9 cellular contexts compared by ENCODE assay signal in the genomic region with DNA sequence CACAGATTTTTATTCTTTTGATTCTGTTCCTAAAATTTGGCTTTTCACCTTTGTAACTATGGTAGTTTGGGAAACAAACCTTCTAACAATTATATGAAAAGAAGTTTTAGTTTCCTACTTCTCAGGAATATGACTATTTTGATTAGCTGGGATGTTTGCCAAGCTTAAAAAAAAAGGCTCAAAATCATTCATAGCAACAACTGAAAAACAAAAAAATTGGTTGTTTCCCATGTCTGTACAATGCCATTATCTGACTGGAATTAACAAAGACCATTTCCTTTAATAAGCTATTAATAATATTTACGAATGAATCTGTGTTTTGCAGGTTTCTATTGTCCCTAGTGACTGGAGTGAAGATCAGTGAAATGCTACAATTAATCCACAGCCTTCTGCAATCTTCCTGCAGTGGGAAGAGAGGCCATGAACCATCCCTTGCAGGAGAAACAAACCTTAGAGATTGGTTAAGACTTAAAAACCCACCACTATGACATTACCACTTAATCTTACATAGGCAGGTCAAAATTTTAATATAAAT. TPM values are rescaled to one million over a fixed set of nuclear protein-coding genes. Genes with fewer than 3 reads are reported as not detected.
DNase-seq lines count a peak whose midpoint lies in the region; ATAC-seq, FAIRE-seq and TF ChIP-seq lines count a peak whose summit lies in the region.
"Had no signal": no experiment of that assay in that cellular context is flagged by ENCODE, and none has a peak within 500 bp of the region (broad histone marks: within the 10 kb centered on the region; RNA-seq: fewer than 3 reads in every experiment).

No MANE protein-coding gene starts in this region.

- BruUV-seq in Caco-2 (replicated peaks; lab: Mats Ljungman, UMichigan), result no TSS peak

- peaks cover 23% of the 10 kb centered on the region for H3K4me1 Mint-ChIP-seq in Caco-2 (ENCODE audit: low read depth, unreplicated experiment)

- CTCF ChIA-PET in Caco-2 (lab: Charles Lee), result no interaction called here

- H3K4me3 Mint-ChIP-seq in Caco-2 (ENCODE audit: unreplicated experiment), result no peak overlapping the region

- TF ChIP-seq POLR2A in sigmoid colon (IDR thresholded peaks at IDR 0.05), result no peak

- H3K36me3 ChIP-seq in sigmoid colon, result no peaks in the 10 kb centered on the region
- no peaks in the 10 kb centered on the region for H3K36me3 ChIP-seq in Caco-2 (ENCODE audit: control insufficient read depth, insufficient read depth, low read length)

- TF ChIP-seq CTCF in fibroblast of mammary gland (conservative IDR thresholded peaks at IDR 0.05; ENCODE audit: control insufficient read depth, insufficient read depth, low read depth, low read length) (no peak), sigmoid colon (IDR thresholded peaks at IDR 0.05) (no peak), Caco-2 (IDR thresholded peaks at IDR 0.05; ENCODE audit: insufficient read depth in 1 of 2, low read depth in 1 of 2, low read length in 1 of 2, severe bottlenecking in 1 of 2, unreplicated experiment in 1 of 2) (no peak)

- FAIRE-seq in GM19239 (lab: Jason Lieb, UNC), result peak; percentile 23

- H3K27me3 Mint-ChIP-seq in Caco-2 (ENCODE audit: insufficient read depth, unreplicated experiment), result no peaks in the 10 kb centered on the region

- peaks cover 39% of the 10 kb centered on the region for H3K36me3 Mint-ChIP-seq in Caco-2 (ENCODE audit: insufficient read depth, unreplicated experiment)

- POLR2A ChIA-PET in Caco-2 (lab: Charles Lee), result no interaction called here

- no peak for TF ChIP-seq EP300 in sigmoid colon (IDR thresholded peaks at IDR 0.05)

- intact Hi-C loops in sigmoid colon (cut with DNase I) (loop anchor here (10.0 kb wide), 1 partner anchor 796 kb away; the partner anchor contains the start of gene POLM), Caco-2 (cut with micrococcal nuclease; ENCODE audit: unreplicated experiment) (loop anchor here (10.0 kb wide), 1 partner anchor 104 kb away; no protein-coding TSS in a partner anchor)

- no peaks in the 10 kb centered on the region for H3K27me3 ChIP-seq in sigmoid colon
- H3K27me3 ChIP-seq in Caco-2 (replicated peaks; ENCODE audit: control insufficient read depth, insufficient read depth, low read length), result no peaks in the 10 kb centered on the region

- 51 to 69% methylated on average over 1 of the region's 1 CpG for WGBS in sigmoid colon, 2 donors

- H3K9me3 Mint-ChIP-seq in Caco-2 (ENCODE audit: unreplicated experiment), result no peaks in the 10 kb centered on the region

- H3K9me3 ChIP-seq in sigmoid colon (no peaks in the 10 kb centered on the region), Caco-2 (no peaks in the 10 kb centered on the region)

- DNase-seq in GM19239 (ENCODE audit: insufficient read length, low spot score) (no peak), fibroblast of mammary gland (ENCODE audit: low read depth) (no peak), sigmoid colon (no peak), AG20443 (ENCODE audit: low spot score) (no peak), Caco-2 (no peak)
- DNase-seq in activated CD8-positive, alpha-beta memory T cell treated with anti-CD3 and anti-CD28 coated beads, Interleukin-2, amount 50 U/mL, for 48 hours, result no peak
- DNase-seq: aorta had no signal

- peak overlapping the region; percentile 4 to 100 (median 72) for H3K27ac ChIP-seq in sigmoid colon

- H3K4me1 ChIP-seq in sigmoid colon (peaks cover 0 to 83% (median 70%) of the 10 kb centered on the region in 4 donors), Caco-2 (peaks cover 26% of the 10 kb centered on the region)

- no peak overlapping the region for H3K27ac Mint-ChIP-seq in Caco-2 (ENCODE audit: unreplicated experiment)

- ATAC-seq in SK-N-SH treated with all-trans-retinoic acid at 6 μM for 48 hours (peak; percentile 27), HG03039 (IDR thresholded peaks at IDR 0.05; ENCODE audit: unreplicated experiment) (no peak)

- H3K4me3 ChIP-seq in fibroblast of mammary gland (ENCODE audit: control insufficient read depth, low read depth, low read length), result peak overlapping the region; percentile 76
- peak overlapping the region in 3 of 4 donors; percentile 11 to 93 (median 35) for H3K4me3 ChIP-seq in sigmoid colon
- no peak overlapping the region for H3K4me3 ChIP-seq in Caco-2 (ENCODE audit: low read depth, low read length)

TF ChIP-seq in SK-N-SH treated with all-trans-retinoic acid at 6 μM for 48 hours, 23 proteins besides CTCF, POLR2A, EP300 and RAD21:
- no peak for TF ChIP-seq BACH2 (CRISPR knock-in tag; IDR thresholded peaks at IDR 0.05; ENCODE audit: borderline replicate concordance)
- TF ChIP-seq, protein P1, sequence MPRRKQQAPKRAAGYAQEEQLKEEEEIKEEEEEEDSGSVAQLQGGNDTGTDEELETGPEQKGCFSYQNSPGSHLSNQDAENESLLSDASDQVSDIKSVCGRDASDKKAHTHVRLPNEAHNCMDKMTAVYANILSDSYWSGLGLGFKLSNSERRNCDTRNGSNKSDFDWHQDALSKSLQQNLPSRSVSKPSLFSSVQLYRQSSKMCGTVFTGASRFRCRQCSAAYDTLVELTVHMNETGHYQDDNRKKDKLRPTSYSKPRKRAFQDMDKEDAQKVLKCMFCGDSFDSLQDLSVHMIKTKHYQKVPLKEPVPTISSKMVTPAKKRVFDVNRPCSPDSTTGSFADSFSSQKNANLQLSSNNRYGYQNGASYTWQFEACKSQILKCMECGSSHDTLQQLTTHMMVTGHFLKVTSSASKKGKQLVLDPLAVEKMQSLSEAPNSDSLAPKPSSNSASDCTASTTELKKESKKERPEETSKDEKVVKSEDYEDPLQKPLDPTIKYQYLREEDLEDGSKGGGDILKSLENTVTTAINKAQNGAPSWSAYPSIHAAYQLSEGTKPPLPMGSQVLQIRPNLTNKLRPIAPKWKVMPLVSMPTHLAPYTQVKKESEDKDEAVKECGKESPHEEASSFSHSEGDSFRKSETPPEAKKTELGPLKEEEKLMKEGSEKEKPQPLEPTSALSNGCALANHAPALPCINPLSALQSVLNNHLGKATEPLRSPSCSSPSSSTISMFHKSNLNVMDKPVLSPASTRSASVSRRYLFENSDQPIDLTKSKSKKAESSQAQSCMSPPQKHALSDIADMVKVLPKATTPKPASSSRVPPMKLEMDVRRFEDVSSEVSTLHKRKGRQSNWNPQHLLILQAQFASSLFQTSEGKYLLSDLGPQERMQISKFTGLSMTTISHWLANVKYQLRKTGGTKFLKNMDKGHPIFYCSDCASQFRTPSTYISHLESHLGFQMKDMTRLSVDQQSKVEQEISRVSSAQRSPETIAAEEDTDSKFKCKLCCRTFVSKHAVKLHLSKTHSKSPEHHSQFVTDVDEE (CRISPR knock-in tag; IDR thresholded peaks at IDR 0.05), result no peak
- no peak for TF ChIP-seq ZNF70 (CRISPR knock-in tag; IDR thresholded peaks at IDR 0.05)
- TF ChIP-seq RARB (CRISPR knock-in tag; IDR thresholded peaks at IDR 0.05), result no peak
- TF ChIP-seq, protein P2, sequence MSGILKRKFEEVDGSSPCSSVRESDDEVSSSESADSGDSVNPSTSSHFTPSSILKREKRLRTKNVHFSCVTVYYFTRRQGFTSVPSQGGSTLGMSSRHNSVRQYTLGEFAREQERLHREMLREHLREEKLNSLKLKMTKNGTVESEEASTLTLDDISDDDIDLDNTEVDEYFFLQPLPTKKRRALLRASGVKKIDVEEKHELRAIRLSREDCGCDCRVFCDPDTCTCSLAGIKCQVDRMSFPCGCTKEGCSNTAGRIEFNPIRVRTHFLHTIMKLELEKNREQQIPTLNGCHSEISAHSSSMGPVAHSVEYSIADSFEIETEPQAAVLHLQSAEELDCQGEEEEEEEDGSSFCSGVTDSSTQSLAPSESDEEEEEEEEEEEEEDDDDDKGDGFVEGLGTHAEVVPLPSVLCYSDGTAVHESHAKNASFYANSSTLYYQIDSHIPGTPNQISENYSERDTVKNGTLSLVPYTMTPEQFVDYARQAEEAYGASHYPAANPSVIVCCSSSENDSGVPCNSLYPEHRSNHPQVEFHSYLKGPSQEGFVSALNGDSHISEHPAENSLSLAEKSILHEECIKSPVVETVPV (CRISPR knock-in tag; IDR thresholded peaks at IDR 0.05), result no peak
- TF ChIP-seq CSDC2 (CRISPR knock-in tag; IDR thresholded peaks at IDR 0.05), result no peak
- no peak for TF ChIP-seq SNAI2 (CRISPR knock-in tag; IDR thresholded peaks at IDR 0.05)
- TF ChIP-seq, protein P3, sequence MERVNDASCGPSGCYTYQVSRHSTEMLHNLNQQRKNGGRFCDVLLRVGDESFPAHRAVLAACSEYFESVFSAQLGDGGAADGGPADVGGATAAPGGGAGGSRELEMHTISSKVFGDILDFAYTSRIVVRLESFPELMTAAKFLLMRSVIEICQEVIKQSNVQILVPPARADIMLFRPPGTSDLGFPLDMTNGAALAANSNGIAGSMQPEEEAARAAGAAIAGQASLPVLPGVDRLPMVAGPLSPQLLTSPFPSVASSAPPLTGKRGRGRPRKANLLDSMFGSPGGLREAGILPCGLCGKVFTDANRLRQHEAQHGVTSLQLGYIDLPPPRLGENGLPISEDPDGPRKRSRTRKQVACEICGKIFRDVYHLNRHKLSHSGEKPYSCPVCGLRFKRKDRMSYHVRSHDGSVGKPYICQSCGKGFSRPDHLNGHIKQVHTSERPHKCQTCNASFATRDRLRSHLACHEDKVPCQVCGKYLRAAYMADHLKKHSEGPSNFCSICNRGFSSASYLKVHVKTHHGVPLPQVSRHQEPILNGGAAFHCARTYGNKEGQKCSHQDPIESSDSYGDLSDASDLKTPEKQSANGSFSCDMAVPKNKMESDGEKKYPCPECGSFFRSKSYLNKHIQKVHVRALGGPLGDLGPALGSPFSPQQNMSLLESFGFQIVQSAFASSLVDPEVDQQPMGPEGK (CRISPR knock-in tag; IDR thresholded peaks at IDR 0.05; ENCODE audit: borderline replicate concordance), result no peak
TF ChIP-seq in SK-N-SH treated with all-trans-retinoic acid at 6 μM for 48 hours: peak in this region for 0.

RNA-seq across cellular contexts. Expression of gene PURB, which starts 4.2 kb away (rescaled TPM):
- total RNA-seq in sigmoid colon, result 10 to 100 TPM; 31.4 to 40.3 (median 38.5) TPM
- polyA plus RNA-seq in sigmoid colon, result 10 to 100 TPM in 1 of 3 donors, 1 to 10 TPM in 2; 4.2 to 10.7 (median 6.0) TPM
- total RNA-seq in Caco-2 (2022), result 25.1 and 26.3 TPM in 2 replicates

RNA-seq across cellular contexts. Expression of gene H2AZ2, which starts 33.2 kb away (rescaled TPM):
- total RNA-seq in sigmoid colon (100 to 1,000 TPM; 158 to 211 (median 207) TPM), Caco-2 (2022) (196 and 244 TPM in 2 replicates)
- polyA plus RNA-seq in sigmoid colon, result 100 to 1,000 TPM in 2 of 3 donors, 10 to 100 TPM in 1; 97.3 to 140 (median 131) TPM
